4 cellular contexts compared by ENCODE assay signal in genomic region chr4:109962401-109962800, GRCh38.
"Had no signal": no experiment of that assay in that cellular context is flagged by ENCODE, and none has a peak within 500 bp of the region (broad histone marks: within the 10 kb centered on the region; RNA-seq: fewer than 3 reads in every experiment).

No MANE protein-coding gene starts in this region.

- DNase-seq: H9, HCEC 1CT, IMR-90 had no signal

- H3K27ac Mint-ChIP-seq: GM23338, H9 had no signal

- H3K4me3 ChIP-seq: GM23338 had no signal

- H3K4me1 Mint-ChIP-seq: GM23338, H9 had no signal

- H3K9me3 Mint-ChIP-seq: GM23338, H9 had no signal

- H3K4me3 Mint-ChIP-seq: GM23338, H9 had no signal

- ATAC-seq: GM23338 had no signal
